Comparison of ENCODE assay signal across 1 cellular context in the genomic region with DNA sequence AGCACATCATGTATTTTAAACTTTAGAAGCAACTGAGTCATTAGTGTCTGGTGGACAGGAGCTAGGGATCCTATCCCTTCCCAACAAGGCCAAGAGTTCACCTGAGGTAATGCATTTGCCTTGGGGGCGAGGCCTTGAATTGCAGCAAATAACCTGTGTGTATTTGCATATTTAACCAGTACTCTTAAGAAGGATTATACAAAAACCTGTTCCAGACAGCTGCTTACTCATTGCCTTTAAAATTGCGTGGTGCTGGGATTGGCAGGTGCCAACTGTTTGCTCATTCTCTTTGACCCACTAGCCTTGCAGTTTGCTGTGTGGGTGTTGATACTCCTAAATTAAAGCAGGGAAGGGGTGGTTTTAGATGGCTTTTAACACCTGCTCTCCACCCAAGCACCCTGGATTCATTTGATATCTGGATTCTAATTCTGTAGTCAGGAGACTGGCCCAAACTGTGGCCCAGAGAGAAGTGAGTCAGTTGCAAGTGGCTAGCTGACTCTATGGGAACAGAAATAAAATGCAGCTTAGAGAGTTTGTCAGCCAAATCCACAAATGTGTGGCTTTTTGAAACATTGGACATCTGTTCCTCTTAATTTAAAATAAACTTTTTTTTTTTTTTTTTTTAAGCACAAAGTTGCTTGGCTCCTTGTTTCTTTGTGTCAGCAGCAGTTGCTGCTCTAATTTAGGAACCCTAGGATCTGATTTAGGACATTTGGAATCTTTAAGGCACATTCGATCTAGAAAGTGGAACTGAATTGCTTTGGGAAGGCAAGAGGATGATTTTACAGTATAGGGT.
TF ChIP-seq lines count a peak whose summit lies in the region.

No MANE protein-coding gene starts in this region.

TF ChIP-seq in GM12878, 131 proteins besides CTCF, POLR2A, EP300 and RAD21 (continued from another document):
- TF ChIP-seq, protein P1, sequence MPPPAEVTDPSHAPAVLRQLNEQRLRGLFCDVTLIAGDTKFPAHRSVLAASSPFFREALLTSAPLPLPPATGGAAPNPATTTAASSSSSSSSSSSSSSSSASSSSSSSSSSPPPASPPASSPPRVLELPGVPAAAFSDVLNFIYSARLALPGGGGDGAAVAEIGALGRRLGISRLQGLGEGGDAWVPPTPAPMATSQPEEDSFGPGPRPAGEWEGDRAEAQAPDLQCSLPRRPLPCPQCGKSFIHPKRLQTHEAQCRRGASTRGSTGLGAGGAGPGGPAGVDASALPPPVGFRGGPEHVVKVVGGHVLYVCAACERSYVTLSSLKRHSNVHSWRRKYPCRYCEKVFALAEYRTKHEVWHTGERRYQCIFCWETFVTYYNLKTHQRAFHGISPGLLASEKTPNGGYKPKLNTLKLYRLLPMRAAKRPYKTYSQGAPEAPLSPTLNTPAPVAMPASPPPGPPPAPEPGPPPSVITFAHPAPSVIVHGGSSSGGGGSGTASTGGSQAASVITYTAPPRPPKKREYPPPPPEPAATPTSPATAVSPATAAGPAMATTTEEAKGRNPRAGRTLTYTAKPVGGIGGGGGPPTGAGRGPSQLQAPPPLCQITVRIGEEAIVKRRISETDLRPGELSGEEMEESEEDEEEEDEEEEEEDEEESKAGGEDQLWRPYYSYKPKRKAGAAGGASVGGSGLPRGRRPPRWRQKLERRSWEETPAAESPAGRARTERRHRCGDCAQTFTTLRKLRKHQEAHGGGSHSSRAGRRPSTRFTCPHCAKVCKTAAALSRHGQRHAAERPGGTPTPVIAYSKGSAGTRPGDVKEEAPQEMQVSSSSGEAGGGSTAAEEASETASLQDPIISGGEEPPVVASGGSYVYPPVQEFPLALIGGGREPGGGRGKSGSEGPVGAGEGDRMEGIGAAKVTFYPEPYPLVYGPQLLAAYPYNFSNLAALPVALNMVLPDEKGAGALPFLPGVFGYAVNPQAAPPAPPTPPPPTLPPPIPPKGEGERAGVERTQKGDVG (CRISPR knock-in tag; IDR thresholded peaks at IDR 0.05): no peak
- TF ChIP-seq, protein P2, sequence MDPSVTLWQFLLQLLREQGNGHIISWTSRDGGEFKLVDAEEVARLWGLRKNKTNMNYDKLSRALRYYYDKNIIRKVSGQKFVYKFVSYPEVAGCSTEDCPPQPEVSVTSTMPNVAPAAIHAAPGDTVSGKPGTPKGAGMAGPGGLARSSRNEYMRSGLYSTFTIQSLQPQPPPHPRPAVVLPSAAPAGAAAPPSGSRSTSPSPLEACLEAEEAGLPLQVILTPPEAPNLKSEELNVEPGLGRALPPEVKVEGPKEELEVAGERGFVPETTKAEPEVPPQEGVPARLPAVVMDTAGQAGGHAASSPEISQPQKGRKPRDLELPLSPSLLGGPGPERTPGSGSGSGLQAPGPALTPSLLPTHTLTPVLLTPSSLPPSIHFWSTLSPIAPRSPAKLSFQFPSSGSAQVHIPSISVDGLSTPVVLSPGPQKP (IDR thresholded peaks at IDR 0.05; ENCODE audit: low read depth, low read length): no peak
- TF ChIP-seq MTA3 (IDR thresholded peaks at IDR 0.05; ENCODE audit: borderline replicate concordance, low read length) (peak; percentile 43; the same call in 1 of the 2 replicates), RAD51 (IDR thresholded peaks at IDR 0.05) (no peak), NR2C2 (IDR thresholded peaks at IDR 0.05; ENCODE audit: borderline replicate concordance, control insufficient read depth, insufficient read length, low read depth) (no peak), CBX3 (IDR thresholded peaks at IDR 0.05; ENCODE audit: borderline replicate concordance, low read depth) (no peak), SUPT20H (IDR thresholded peaks at IDR 0.05; ENCODE audit: borderline replicate concordance, control insufficient read depth, low read depth, low read length) (no peak), IKZF1 (conservative IDR thresholded peaks at IDR 0.05) (peak; percentile 91; the same call in 1 of the 2 replicates), BRCA1 (IDR thresholded peaks at IDR 0.05; ENCODE audit: low read depth, low read length) (no peak), TAF1 (IDR thresholded peaks at IDR 0.05; ENCODE audit: borderline replicate concordance, low read depth, low read length) (peak; percentile 8; the same call in 1 of the 2 replicates), ASH2L (IDR thresholded peaks at IDR 0.05; ENCODE audit: borderline replicate concordance, low read depth) (no peak), YBX1 (IDR thresholded peaks at IDR 0.05) (no peak), CHD2 (IDR thresholded peaks at IDR 0.05; ENCODE audit: borderline replicate concordance, low read depth, low read length) (no peak), RUNX3 (IDR thresholded peaks at IDR 0.05; ENCODE audit: low read length) (no peak)
- TF ChIP-seq, protein P3, sequence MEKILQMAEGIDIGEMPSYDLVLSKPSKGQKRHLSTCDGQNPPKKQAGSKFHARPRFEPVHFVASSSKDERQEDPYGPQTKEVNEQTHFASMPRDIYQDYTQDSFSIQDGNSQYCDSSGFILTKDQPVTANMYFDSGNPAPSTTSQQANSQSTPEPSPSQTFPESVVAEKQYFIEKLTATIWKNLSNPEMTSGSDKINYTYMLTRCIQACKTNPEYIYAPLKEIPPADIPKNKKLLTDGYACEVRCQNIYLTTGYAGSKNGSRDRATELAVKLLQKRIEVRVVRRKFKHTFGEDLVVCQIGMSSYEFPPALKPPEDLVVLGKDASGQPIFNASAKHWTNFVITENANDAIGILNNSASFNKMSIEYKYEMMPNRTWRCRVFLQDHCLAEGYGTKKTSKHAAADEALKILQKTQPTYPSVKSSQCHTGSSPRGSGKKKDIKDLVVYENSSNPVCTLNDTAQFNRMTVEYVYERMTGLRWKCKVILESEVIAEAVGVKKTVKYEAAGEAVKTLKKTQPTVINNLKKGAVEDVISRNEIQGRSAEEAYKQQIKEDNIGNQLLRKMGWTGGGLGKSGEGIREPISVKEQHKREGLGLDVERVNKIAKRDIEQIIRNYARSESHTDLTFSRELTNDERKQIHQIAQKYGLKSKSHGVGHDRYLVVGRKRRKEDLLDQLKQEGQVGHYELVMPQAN (conservative IDR thresholded peaks at IDR 0.05): no peak
- TF ChIP-seq, protein P4, sequence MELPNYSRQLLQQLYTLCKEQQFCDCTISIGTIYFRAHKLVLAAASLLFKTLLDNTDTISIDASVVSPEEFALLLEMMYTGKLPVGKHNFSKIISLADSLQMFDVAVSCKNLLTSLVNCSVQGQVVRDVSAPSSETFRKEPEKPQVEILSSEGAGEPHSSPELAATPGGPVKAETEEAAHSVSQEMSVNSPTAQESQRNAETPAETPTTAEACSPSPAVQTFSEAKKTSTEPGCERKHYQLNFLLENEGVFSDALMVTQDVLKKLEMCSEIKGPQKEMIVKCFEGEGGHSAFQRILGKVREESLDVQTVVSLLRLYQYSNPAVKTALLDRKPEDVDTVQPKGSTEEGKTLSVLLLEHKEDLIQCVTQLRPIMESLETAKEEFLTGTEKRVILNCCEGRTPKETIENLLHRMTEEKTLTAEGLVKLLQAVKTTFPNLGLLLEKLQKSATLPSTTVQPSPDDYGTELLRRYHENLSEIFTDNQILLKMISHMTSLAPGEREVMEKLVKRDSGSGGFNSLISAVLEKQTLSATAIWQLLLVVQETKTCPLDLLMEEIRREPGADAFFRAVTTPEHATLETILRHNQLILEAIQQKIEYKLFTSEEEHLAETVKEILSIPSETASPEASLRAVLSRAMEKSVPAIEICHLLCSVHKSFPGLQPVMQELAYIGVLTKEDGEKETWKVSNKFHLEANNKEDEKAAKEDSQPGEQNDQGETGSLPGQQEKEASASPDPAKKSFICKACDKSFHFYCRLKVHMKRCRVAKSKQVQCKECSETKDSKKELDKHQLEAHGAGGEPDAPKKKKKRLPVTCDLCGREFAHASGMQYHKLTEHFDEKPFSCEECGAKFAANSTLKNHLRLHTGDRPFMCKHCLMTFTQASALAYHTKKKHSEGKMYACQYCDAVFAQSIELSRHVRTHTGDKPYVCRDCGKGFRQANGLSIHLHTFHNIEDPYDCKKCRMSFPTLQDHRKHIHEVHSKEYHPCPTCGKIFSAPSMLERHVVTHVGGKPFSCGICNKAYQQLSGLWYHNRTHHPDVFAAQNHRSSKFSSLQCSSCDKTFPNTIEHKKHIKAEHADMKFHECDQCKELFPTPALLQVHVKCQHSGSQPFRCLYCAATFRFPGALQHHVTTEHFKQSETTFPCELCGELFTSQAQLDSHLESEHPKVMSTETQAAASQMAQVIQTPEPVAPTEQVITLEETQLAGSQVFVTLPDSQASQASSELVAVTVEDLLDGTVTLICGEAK (IDR thresholded peaks at IDR 0.05; ENCODE audit: borderline replicate concordance): peak; percentile 17; the same call in 1 of the 2 replicates
